Comparison of ENCODE assay signal across 28 cellular contexts in the genomic region with DNA sequence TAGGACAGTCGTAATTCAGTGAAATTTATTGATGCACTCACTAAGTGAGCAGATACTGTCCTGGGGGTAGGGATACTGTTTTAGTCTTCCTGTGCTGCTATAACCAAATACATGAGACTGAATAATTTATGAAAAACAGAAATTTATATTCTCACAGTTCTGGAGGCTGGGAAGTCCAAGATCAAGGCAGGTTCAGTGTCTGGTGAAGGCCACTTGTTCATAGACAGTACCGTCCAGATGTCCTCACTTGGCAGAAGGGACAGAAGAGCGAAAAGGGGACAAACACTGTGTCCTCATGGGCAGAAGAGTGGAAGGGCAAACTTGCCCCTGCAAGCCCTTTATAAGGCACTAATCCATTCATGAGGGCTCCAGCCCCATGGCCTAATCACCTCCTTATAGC. TPM values are rescaled to one million over a fixed set of nuclear protein-coding genes. Genes with fewer than 3 reads are reported as not detected.
DNase-seq lines count a peak whose midpoint lies in the region; ATAC-seq and TF ChIP-seq lines count a peak whose summit lies in the region.
"Had no signal": no experiment of that assay in that cellular context is flagged by ENCODE, and none has a peak within 500 bp of the region (broad histone marks: within the 10 kb centered on the region; RNA-seq: fewer than 3 reads in every experiment).

No MANE protein-coding gene starts in this region.

- H3K4me1 ChIP-seq in RWPE2 (ENCODE audit: insufficient read depth, poor library complexity, severe bottlenecking) (peaks cover 15% of the 10 kb centered on the region), osteoblast (ENCODE audit: insufficient read depth, low read length) (peaks cover 27% of the 10 kb centered on the region), left ventricle myocardium inferior (no peaks in the 10 kb centered on the region)

- H3K27me3 Mint-ChIP-seq in endothelial cell (ENCODE audit: unreplicated experiment): peaks cover 3% of the 10 kb centered on the region
- peaks cover 2% of the 10 kb centered on the region for H3K27me3 Mint-ChIP-seq in activated naive CD8-positive, alpha-beta T cell treated with anti-CD3 and anti-CD28 coated beads, Interleukin-2, amount 50 U/mL, for 24 hours
- H3K27me3 Mint-ChIP-seq: activated naive CD8-positive, alpha-beta T cell treated with anti-CD3 and anti-CD28 coated beads, Interleukin-2, amount 10 ng/mL, durations not matched to agents 7 days and 5 days had no signal

- H3K4me3 ChIP-seq in AG04450 (ENCODE audit: low read depth, low read length) (no peak overlapping the region), RWPE2 (ENCODE audit: severe bottlenecking) (no peak overlapping the region), osteoblast (ENCODE audit: insufficient read depth, low read length) (no peak overlapping the region), left ventricle myocardium inferior (no peak overlapping the region)

- peak overlapping the region; percentile 13 for H3K4me3 Mint-ChIP-seq in endothelial cell (ENCODE audit: unreplicated experiment)
- no peak overlapping the region for H3K4me3 Mint-ChIP-seq in activated naive CD8-positive, alpha-beta T cell treated with anti-CD3 and anti-CD28 coated beads, Interleukin-2, amount 50 U/mL, for 24 hours
- H3K4me3 Mint-ChIP-seq: activated naive CD8-positive, alpha-beta T cell treated with anti-CD3 and anti-CD28 coated beads, Interleukin-2, amount 10 ng/mL, durations not matched to agents 7 days and 5 days; activated T-cell treated with anti-CD3 and anti-CD28 coated beads, Interleukin-2, amount 50 U/mL, for 24 hours; CD8-positive, alpha-beta T cell; stimulated activated naive CD8-positive, alpha-beta T cell treated with anti-CD3 and anti-CD28 coated beads, Interleukin-15, amount 100 ng/mL, for 72 hours; T-cell had no signal

- H3K36me3 ChIP-seq in RWPE2 (ENCODE audit: low read depth): no peaks in the 10 kb centered on the region
- H3K36me3 ChIP-seq in osteoblast (ENCODE audit: insufficient read depth, low read length): no peaks in the 10 kb centered on the region
- no peaks in the 10 kb centered on the region for H3K36me3 ChIP-seq in left ventricle myocardium inferior
- H3K36me3 ChIP-seq: BE2C, WERI-Rb-1 had no signal

- H3K79me2 ChIP-seq in osteoblast (ENCODE audit: insufficient read depth, low read length): no peaks in the 10 kb centered on the region

- intact Hi-C loops in left ventricle myocardium inferior (cut with micrococcal nuclease): no loop called here

- peaks cover 5% of the 10 kb centered on the region for H3K9me3 Mint-ChIP-seq in endothelial cell (ENCODE audit: unreplicated experiment)
- peaks cover 4% of the 10 kb centered on the region for H3K9me3 Mint-ChIP-seq in activated naive CD8-positive, alpha-beta T cell treated with anti-CD3 and anti-CD28 coated beads, Interleukin-2, amount 50 U/mL, for 24 hours
- H3K9me3 Mint-ChIP-seq: activated T-cell treated with anti-CD3 and anti-CD28 coated beads, Interleukin-2, amount 50 U/mL, for 24 hours; CD8-positive, alpha-beta T cell; T-cell had no signal

- H3K27ac ChIP-seq in AG04450 (ENCODE audit: low read depth, low read length) (peak overlapping the region; percentile 95), RWPE2 (ENCODE audit: poor library complexity, severe bottlenecking) (peak overlapping the region; percentile 86), osteoblast (ENCODE audit: low read depth, low read length) (peak overlapping the region; percentile 94), left ventricle myocardium inferior (replicated peaks) (no peak overlapping the region)
- H3K27ac ChIP-seq: KMS-11, WERI-Rb-1 had no signal

- H3K27ac Mint-ChIP-seq in endothelial cell (ENCODE audit: unreplicated experiment): no peak overlapping the region
- H3K27ac Mint-ChIP-seq in activated naive CD8-positive, alpha-beta T cell treated with anti-CD3 and anti-CD28 coated beads, Interleukin-2, amount 50 U/mL, for 24 hours: no peak overlapping the region
- H3K27ac Mint-ChIP-seq: activated naive CD8-positive, alpha-beta T cell treated with anti-CD3 and anti-CD28 coated beads, Interleukin-2, amount 10 ng/mL, durations not matched to agents 7 days and 5 days; activated T-cell treated with anti-CD3 and anti-CD28 coated beads, Interleukin-2, amount 50 U/mL, for 24 hours; CD8-positive, alpha-beta T cell; T-cell had no signal

- POLR2A ChIA-PET in AG04450 (lab: Yijun Ruan, JAX) (interaction anchor here (0.8 to 1.5 kb wide), 12 partner anchors 17 to 570 kb away, joined by 3 to 23 read pairs (median 4); partner anchors contain the start of gene PGRMC2), GM10248 (lab: Yijun Ruan, JAX) (no interaction called here)

- no peaks in the 10 kb centered on the region for H4K20me1 ChIP-seq in osteoblast (ENCODE audit: insufficient read depth, low read length)

- no peak for TF ChIP-seq CTCF in AG04450 (IDR thresholded peaks at IDR 0.05; ENCODE audit: low read depth, low read length)
- TF ChIP-seq CTCF in RWPE2 (IDR thresholded peaks at IDR 0.05; ENCODE audit: poor library complexity, severe bottlenecking): no peak
- no peak for TF ChIP-seq CTCF in endothelial cell (IDR thresholded peaks at IDR 0.05; ENCODE audit: unreplicated experiment)
- no peak for TF ChIP-seq CTCF in osteoblast (IDR thresholded peaks at IDR 0.05; ENCODE audit: extremely low read depth, low read depth, low read length)
- TF ChIP-seq CTCF in left ventricle myocardium inferior (IDR thresholded peaks at IDR 0.05; ENCODE audit: borderline replicate concordance): no peak
- no peak for TF ChIP-seq CTCF in GM10248 (IDR thresholded peaks at IDR 0.05; ENCODE audit: control extremely low read depth, extremely low read depth, low read depth, missing control alignments)

- H3K4me1 Mint-ChIP-seq in endothelial cell (ENCODE audit: unreplicated experiment): no peaks in the 10 kb centered on the region
- no peaks in the 10 kb centered on the region for H3K4me1 Mint-ChIP-seq in activated naive CD8-positive, alpha-beta T cell treated with anti-CD3 and anti-CD28 coated beads, Interleukin-2, amount 50 U/mL, for 24 hours
- H3K4me1 Mint-ChIP-seq: activated naive CD8-positive, alpha-beta T cell treated with anti-CD3 and anti-CD28 coated beads, Interleukin-2, amount 10 ng/mL, durations not matched to agents 7 days and 5 days; stimulated activated naive CD8-positive, alpha-beta T cell treated with anti-CD3 and anti-CD28 coated beads, Interleukin-15, amount 100 ng/mL, for 72 hours; T-cell had no signal

- H2AFZ ChIP-seq in osteoblast (ENCODE audit: low read length): no peak overlapping the region

- H3K9me3 ChIP-seq in AG04450 (ENCODE audit: control insufficient read depth, insufficient read depth, low read length) (peaks cover 4% of the 10 kb centered on the region; the same call in 1 of the 2 replicates), RWPE2 (ENCODE audit: severe bottlenecking) (no peaks in the 10 kb centered on the region), osteoblast (ENCODE audit: low read depth, low read length) (no peaks in the 10 kb centered on the region), left ventricle myocardium inferior (replicated peaks) (no peaks in the 10 kb centered on the region)
- H3K9me3 ChIP-seq: BE2C had no signal

- H3K4me2 ChIP-seq in osteoblast (ENCODE audit: insufficient read depth, low read length): peak overlapping the region; percentile 75
- H3K4me2 ChIP-seq: KMS-11 had no signal

- H3K36me3 Mint-ChIP-seq in endothelial cell (ENCODE audit: low read depth, unreplicated experiment): peaks cover 23% of the 10 kb centered on the region
- no peaks in the 10 kb centered on the region for H3K36me3 Mint-ChIP-seq in activated naive CD8-positive, alpha-beta T cell treated with anti-CD3 and anti-CD28 coated beads, Interleukin-2, amount 50 U/mL, for 24 hours (ENCODE audit: low read depth)
- H3K36me3 Mint-ChIP-seq: activated naive CD8-positive, alpha-beta T cell treated with anti-CD3 and anti-CD28 coated beads, Interleukin-2, amount 10 ng/mL, durations not matched to agents 7 days and 5 days; CD8-positive, alpha-beta T cell; T-cell had no signal

- ATAC-seq in RWPE2 (ENCODE audit: low read depth) (no peak), GM21737 (IDR thresholded peaks at IDR 0.05; ENCODE audit: unreplicated experiment) (no peak)
- no peak for ATAC-seq in activated naive CD8-positive, alpha-beta T cell treated with anti-CD3 and anti-CD28 coated beads, Interleukin-2, amount 50 U/mL, for 24 hours
- ATAC-seq: CD8-positive, alpha-beta T cell; stimulated activated naive CD8-positive, alpha-beta T cell treated with anti-CD3 and anti-CD28 coated beads, Interleukin-15, amount 100 ng/mL, for 72 hours; T-cell had no signal

- no peaks in the 10 kb centered on the region for H3K27me3 ChIP-seq in AG04450 (ENCODE audit: control insufficient read depth, insufficient read depth, low read length)
- H3K27me3 ChIP-seq in RWPE2 (ENCODE audit: insufficient read depth, poor library complexity, severe bottlenecking): no peaks in the 10 kb centered on the region
- no peaks in the 10 kb centered on the region for H3K27me3 ChIP-seq in osteoblast (ENCODE audit: insufficient read depth, low read length)
- no peaks in the 10 kb centered on the region for H3K27me3 ChIP-seq in left ventricle myocardium inferior (ENCODE audit: low read depth)
- H3K27me3 ChIP-seq: BE2C had no signal

- CTCF ChIA-PET in AG04450 (lab: Charles Lee): no interaction called here
- CTCF ChIA-PET in GM10248 (lab: Yijun Ruan, JAX): interaction anchor here (1.3 to 1.9 kb wide), 2 partner anchors 11 kb away, joined by 6 to 8 read pairs; no protein-coding TSS in a partner anchor

- no peak for DNase-seq in AG04450 (ENCODE audit: low read depth, low spot score)
- no peak for DNase-seq in RWPE2 (ENCODE audit: low spot score)
- no peak for DNase-seq in endothelial cell (ENCODE audit: low spot score)
- DNase-seq in osteoblast (ENCODE audit: insufficient read length, low spot score, missing footprints): no peak
- no peak for DNase-seq in left ventricle myocardium inferior
- DNase-seq in activated naive CD8-positive, alpha-beta T cell treated with anti-CD3 and anti-CD28 coated beads, Interleukin-2, amount 50 U/mL, for 24 hours: no peak
- DNase-seq in GM10248 (ENCODE audit: extremely low spot score): no peak
- DNase-seq: activated CD4-positive, alpha-beta T cell treated with anti-CD3 and anti-CD28 coated beads for 4 hours; activated CD8-positive, alpha-beta memory T cell treated with anti-CD3 and anti-CD28 coated beads for 24 hours; activated gamma-delta T cell treated with Interleukin-2 at 50 U/mL for 16 hours; activated naive CD8-positive, alpha-beta T cell treated with anti-CD3 and anti-CD28 coated beads, Interleukin-2, amount 10 ng/mL, durations not matched to agents 7 days and 5 days; activated T-cell treated with anti-CD3 and anti-CD28 coated beads, Interleukin-2, amount 50 U/mL, for 24 hours; CD8-positive, alpha-beta T cell; left cardiac atrium; MM.1S; NCI-H1417; NCI-H2029 treated with DMSO at 0.1 percent for 48 hours; NCI-H524 treated with DMSO at 0.1 percent for 48 hours; NK-92 treated with Interleukin-12 subunit alpha and Interleukin-12 subunit beta, amount 100 ng/mL, for 24 hours; SHP77 treated with DMSO at 0.1 percent for 48 hours; stimulated activated CD4-positive, alpha-beta T cell treated with anti-CD3 and anti-CD28 coated beads, Interleukin-12 subunit alpha, Interleukin-12 subunit beta, amount 100 ng/mL, for 4 hours; stimulated activated CD4-positive, alpha-beta T cell treated with anti-CD3 and anti-CD28 coated beads, Interleukin-2, amount 100 ng/mL, for 48 hours; stimulated activated naive CD8-positive, alpha-beta T cell treated with anti-CD3 and anti-CD28 coated beads, Interleukin-15, amount 100 ng/mL, for 72 hours; T-cell; WERI-Rb-1 had no signal

RNA-seq across cellular contexts. Expression of gene PGRMC2, which starts 45.6 kb away (rescaled TPM):
- 43.5 and 50.9 TPM in 2 replicates for polyA plus RNA-seq in AG04450 (2011; rRNA removed)
- polyA minus RNA-seq in AG04450 (2011; rRNA and poly(A)+ RNA removed): 8.3 and 14.9 TPM in 2 replicates
- total RNA-seq in endothelial cell (ENCODE audit: unreplicated experiment): 37.4 TPM
- 38.4 and 39.2 TPM in 2 replicates for total RNA-seq in osteoblast
- 65.4 TPM for total RNA-seq in left ventricle myocardium inferior
